Comparison of ENCODE assay signal across 31 cellular contexts in the genomic region with DNA sequence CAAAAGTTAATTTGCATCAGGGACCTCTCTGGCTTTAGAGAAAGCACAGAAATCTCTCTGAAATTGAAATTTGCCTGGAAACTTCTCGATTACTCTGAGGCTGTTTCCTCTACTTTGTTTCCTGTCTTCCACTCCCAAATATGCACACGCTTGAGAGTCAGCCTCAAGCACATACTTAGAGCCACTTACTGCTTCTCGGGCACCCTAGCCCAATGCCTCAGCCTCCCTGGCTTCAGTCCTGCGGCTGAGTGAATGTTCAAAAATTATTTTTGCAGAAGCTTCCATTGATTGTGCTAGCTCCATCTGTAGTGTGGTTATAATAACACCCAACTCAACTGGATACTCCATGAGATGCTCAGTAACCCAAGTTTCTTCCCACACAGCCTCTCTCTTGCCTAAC. TPM values are rescaled to one million over a fixed set of nuclear protein-coding genes. Genes with fewer than 3 reads are reported as not detected.
DNase-seq lines count a peak whose midpoint lies in the region; ATAC-seq and TF ChIP-seq lines count a peak whose summit lies in the region.
"Had no signal": no experiment of that assay in that cellular context is flagged by ENCODE, and none has a peak within 500 bp of the region (broad histone marks: within the 10 kb centered on the region; RNA-seq: fewer than 3 reads in every experiment).

No MANE protein-coding gene starts in this region.

- H3K36me3 Mint-ChIP-seq in nephron (ENCODE audit: low read depth): no peaks in the 10 kb centered on the region
- H3K36me3 Mint-ChIP-seq in type B pancreatic cell: no peaks in the 10 kb centered on the region
- H3K36me3 Mint-ChIP-seq: activated naive CD8-positive, alpha-beta T cell; natural killer cell had no signal

- DNase-seq in type B pancreatic cell (ENCODE audit: extremely low spot score, unreplicated experiment) (no peak), NCI-H187 treated with DMSO at 0.1 percent for 48 hours (lab: John Stamatoyannopoulos, UW) (no peak), GDM1 (lab: John Stamatoyannopoulos, UW) (no peak)
- DNase-seq: ACHN; activated CD4-positive, alpha-beta T cell treated with anti-CD3 and anti-CD28 coated beads, Interleukin-2, amount 50 U/mL, for 1 hour; activated effector memory CD4-positive, alpha-beta T cell treated with anti-CD3 and anti-CD28 coated beads, Interleukin-2, amount 50 U/mL, for 16 hours; activated T-cell treated with anti-CD3 and anti-CD28 coated beads, Interleukin-2, amount 50 U/mL, for 24 hours; BE2C; DMS153; effector memory CD8-positive, alpha-beta T cell; erythroblast; mucosa of descending colon; natural killer cell; NCI-H1694; NCI-H2171; NCI-H510A; right cardiac atrium; RPMI8226; SJCRH30; stimulated activated CD4-positive, alpha-beta T cell treated with anti-CD3 and anti-CD28 coated beads, Interleukin-1b, Interleukin-23, amount 100 ng/mL, for 48 hours; stimulated activated naive CD8-positive, alpha-beta T cell treated with anti-CD3 and anti-CD28 coated beads, Interleukin-15, Interleukin-2, amounts not matched to agents 100 U/mL and 50 U/mL, for 24 hours; T1000; testis; uterus had no signal

- no peak for ATAC-seq in HG02642 (IDR thresholded peaks at IDR 0.05; ENCODE audit: poor library complexity, unreplicated experiment)
- ATAC-seq: effector memory CD8-positive, alpha-beta T cell; mucosa of descending colon; natural killer cell; right cardiac atrium; stimulated activated naive CD8-positive, alpha-beta T cell treated with anti-CD3 and anti-CD28 coated beads, Interleukin-15, Interleukin-2, amounts not matched to agents 100 U/mL and 50 U/mL, for 24 hours had no signal

- H3K9me3 Mint-ChIP-seq in nephron: no peaks in the 10 kb centered on the region
- H3K9me3 Mint-ChIP-seq in type B pancreatic cell: no peaks in the 10 kb centered on the region
- H3K9me3 Mint-ChIP-seq: activated T-cell treated with anti-CD3 and anti-CD28 coated beads, Interleukin-2, amount 50 U/mL, for 24 hours; effector memory CD8-positive, alpha-beta T cell; natural killer cell had no signal

- peaks cover 25% of the 10 kb centered on the region for H3K4me1 ChIP-seq in HUES6 (ENCODE audit: control insufficient read depth, insufficient read depth, low read length)
- H3K4me1 ChIP-seq: BE2C, HAP-1, SJCRH30, testis had no signal

- H3K27ac ChIP-seq in HUES6 (ENCODE audit: low read depth, low read length): no peak overlapping the region
- peak overlapping the region; percentile 19 for H3K27ac ChIP-seq in cingulate gyrus (ENCODE audit: low read depth, low read length)
- H3K27ac ChIP-seq: SJCRH30 had no signal

- H3K9me3 ChIP-seq in HUES6 (ENCODE audit: control insufficient read depth, insufficient read depth, low read depth, low read length): no peaks in the 10 kb centered on the region
- H3K9me3 ChIP-seq: ascending aorta, BE2C, mucosa of descending colon, SJCRH30, testis, uterus had no signal

- H3K4me1 Mint-ChIP-seq in nephron (peaks cover 27% of the 10 kb centered on the region), type B pancreatic cell (ENCODE audit: unreplicated experiment) (peaks cover 3% of the 10 kb centered on the region)
- H3K4me1 Mint-ChIP-seq: natural killer cell had no signal

- peak overlapping the region in 1 of 3 experiments; percentile 45 for H3K27ac Mint-ChIP-seq in nephron
- no peak overlapping the region for H3K27ac Mint-ChIP-seq in type B pancreatic cell
- H3K27ac Mint-ChIP-seq: activated naive CD8-positive, alpha-beta T cell; activated T-cell treated with anti-CD3 and anti-CD28 coated beads, Interleukin-2, amount 50 U/mL, for 24 hours; effector memory CD8-positive, alpha-beta T cell; natural killer cell had no signal

- peak overlapping the region; percentile 93 for H3K4me3 ChIP-seq in HUES6 (ENCODE audit: low read depth, low read length)
- H3K4me3 ChIP-seq: HAP-1, mucosa of descending colon, SJCRH30 had no signal

- H3K27me3 Mint-ChIP-seq in nephron (ENCODE audit: low read depth): peaks cover 53% of the 10 kb centered on the region
- H3K27me3 Mint-ChIP-seq in type B pancreatic cell: peaks cover 47% of the 10 kb centered on the region

- H3K4me3 Mint-ChIP-seq in nephron (peak overlapping the region; percentile 90 to 92 (median 91)), type B pancreatic cell (peak overlapping the region; percentile 88)
- H3K4me3 Mint-ChIP-seq: activated naive CD8-positive, alpha-beta T cell; activated T-cell treated with anti-CD3 and anti-CD28 coated beads, Interleukin-2, amount 50 U/mL, for 24 hours; effector memory CD8-positive, alpha-beta T cell had no signal

- H3K9ac ChIP-seq in HUES6 (ENCODE audit: low read length): no peak overlapping the region

- H3K27me3 ChIP-seq in HUES6 (ENCODE audit: control insufficient read depth, insufficient read depth, low read length): peaks cover 34% of the 10 kb centered on the region
- H3K27me3 ChIP-seq: ascending aorta, SJCRH30, testis, uterus had no signal

- TF ChIP-seq CTCF in nephron (IDR thresholded peaks at IDR 0.05; ENCODE audit: unreplicated experiment in 3 of 3) (no peak), type B pancreatic cell (conservative IDR thresholded peaks at IDR 0.05) (no peak)

- H3K36me3 ChIP-seq in HUES6 (ENCODE audit: control insufficient read depth, insufficient read depth, low read length): no peaks in the 10 kb centered on the region
- H3K36me3 ChIP-seq: ascending aorta, BE2C, HAP-1, SJCRH30, uterus had no signal

RNA-seq across cellular contexts. Expression of a gene that starts 1.7 kb away (rescaled TPM):
- 20.2 and 21.9 TPM in 2 replicates for total RNA-seq in type B pancreatic cell (ENCODE audit: low replicate concordance)
- total RNA-seq: natural killer cell, SJCRH30 had no signal
